11 cellular contexts compared by ENCODE assay signal in the genomic region with DNA sequence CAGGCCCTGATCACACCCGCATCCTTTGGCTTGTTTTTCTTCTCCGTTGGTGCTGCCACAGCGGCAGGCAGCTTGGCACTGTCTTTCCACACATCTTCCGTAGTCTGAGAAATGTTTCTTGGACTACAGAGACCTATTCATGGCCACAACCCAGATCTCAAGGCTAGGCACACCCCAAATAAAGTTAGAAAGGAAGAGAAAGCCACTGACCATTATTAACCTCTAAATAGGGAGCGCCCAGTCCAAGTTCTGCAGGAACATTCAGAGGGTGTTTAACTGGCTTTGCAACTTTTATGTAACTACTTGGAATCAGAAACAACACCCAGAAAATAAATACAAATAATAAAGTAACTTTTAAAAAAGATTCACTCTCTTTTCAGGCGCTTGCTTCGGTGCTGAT.
DNase-seq lines count a peak whose midpoint lies in the region; ATAC-seq, FAIRE-seq and TF ChIP-seq lines count a peak whose summit lies in the region.
"Had no signal": no experiment of that assay in that cellular context is flagged by ENCODE, and none has a peak within 500 bp of the region (broad histone marks: within the 10 kb centered on the region; RNA-seq: fewer than 3 reads in every experiment).

No MANE protein-coding gene starts in this region.

- no peak overlapping the region for H4K91ac ChIP-seq in neuronal stem cell (ENCODE audit: low read depth, low read length, poor library complexity)

- H3K4me1 ChIP-seq in GM23338 (ENCODE audit: insufficient read depth) (no peaks in the 10 kb centered on the region), keratinocyte (ENCODE audit: control insufficient read depth, extremely low read depth, insufficient read depth, low read length) (peaks cover 31% of the 10 kb centered on the region), neuronal stem cell (ENCODE audit: control insufficient read depth in 2 of 2, insufficient read depth in 1 of 2, low read depth in 1 of 2, low read length in 2 of 2) (peaks cover 4 to 7% of the 10 kb centered on the region in 2 donors)
- H3K4me1 ChIP-seq: sigmoid colon had no signal

- no peaks in the 10 kb centered on the region for H3K79me1 ChIP-seq in neuronal stem cell (ENCODE audit: low read depth, low read length)

- FAIRE-seq in keratinocyte (lab: Jason Lieb, UNC), result no peak

- H4K20me1 ChIP-seq in GM23338 (replicated peaks; ENCODE audit: insufficient read depth) (no peaks in the 10 kb centered on the region), keratinocyte (ENCODE audit: control insufficient read depth, extremely low read depth, insufficient read depth, low read length) (no peaks in the 10 kb centered on the region)

- H2BK120ac ChIP-seq in neuronal stem cell (ENCODE audit: low read depth, low read length), result no peak overlapping the region

- no peak for ATAC-seq in GM23338
- no peak for ATAC-seq in HG03521 (IDR thresholded peaks at IDR 0.05; ENCODE audit: unreplicated experiment)
- no peak for ATAC-seq in activated T-cell treated with anti-CD3 and anti-CD28 coated beads, Interleukin-2, amount 50 U/mL, for 72 hours (replicated peaks in 1 of 2)
- no peak for ATAC-seq in GM19397 (IDR thresholded peaks at IDR 0.05; ENCODE audit: unreplicated experiment)

- no CpG with 5 or more reads among the region's 7 CpGs for WGBS in neuronal stem cell (ENCODE audit: extremely low coverage in 2 of 2, insufficient read length in 2 of 2, insufficient replicate concordance in 1 of 2), 2 donors

- no peak overlapping the region for H3K23ac ChIP-seq in neuronal stem cell (ENCODE audit: low read depth, low read length, poor library complexity)

- H3K79me2 ChIP-seq in GM23338 (replicated peaks; ENCODE audit: insufficient read depth) (no peaks in the 10 kb centered on the region), keratinocyte (ENCODE audit: control insufficient read depth, insufficient read depth, low read length) (no peaks in the 10 kb centered on the region)

- no peaks in the 10 kb centered on the region for H3K9me3 ChIP-seq in keratinocyte (ENCODE audit: control insufficient read depth, low read depth, low read length)
- no peaks in the 10 kb centered on the region for H3K9me3 ChIP-seq in neuronal stem cell (replicated peaks in 1 of 2; ENCODE audit: control insufficient read depth in 2 of 2, insufficient read depth in 1 of 2, low read depth in 1 of 2, low read length in 2 of 2)
- H3K9me3 ChIP-seq: sigmoid colon had no signal

- peaks cover 6% of the 10 kb centered on the region for H3K27me3 Mint-ChIP-seq in GM23338 (ENCODE audit: insufficient read depth, low read depth, poor library complexity)
- H3K27me3 Mint-ChIP-seq in activated naive CD8-positive, alpha-beta T cell treated with anti-CD3 and anti-CD28 coated beads for 36 hours, result no peaks in the 10 kb centered on the region
- H3K27me3 Mint-ChIP-seq in activated T-cell treated with anti-CD3 and anti-CD28 coated beads, Interleukin-2, amount 50 U/mL, for 72 hours (ENCODE audit: low read depth), result no peaks in the 10 kb centered on the region

- H2AFZ ChIP-seq in GM23338 (peak overlapping the region; percentile 74; the same call in 1 of the 2 replicates), keratinocyte (ENCODE audit: control insufficient read depth, low read length) (peak overlapping the region; percentile 28), neuronal stem cell (ENCODE audit: low read length) (no peak overlapping the region)

- H3K4me2 ChIP-seq in GM23338 (no peak overlapping the region), keratinocyte (ENCODE audit: control insufficient read depth, extremely low read depth, insufficient read depth, low read depth, low read length) (no peak overlapping the region), neuronal stem cell (ENCODE audit: insufficient read depth, low read length, poor library complexity, severe bottlenecking) (no peak overlapping the region)

- no peak overlapping the region for H3K27ac Mint-ChIP-seq in GM23338
- peak overlapping the region; percentile 55 for H3K27ac Mint-ChIP-seq in activated naive CD8-positive, alpha-beta T cell treated with anti-CD3 and anti-CD28 coated beads for 36 hours
- no peak overlapping the region for H3K27ac Mint-ChIP-seq in activated T-cell treated with anti-CD3 and anti-CD28 coated beads, Interleukin-2, amount 50 U/mL, for 72 hours

- no peak for TF ChIP-seq CTCF in GM23338 (conservative IDR thresholded peaks at IDR 0.05; ENCODE audit: low read depth in 2 of 2)
- no peak for TF ChIP-seq CTCF in keratinocyte (optimal IDR thresholded peaks at IDR 0.05 in 1 of 3, IDR thresholded peaks at IDR 0.05 in 1 of 3, conservative IDR thresholded peaks at IDR 0.05 in 1 of 3; ENCODE audit: extremely low read depth in 1 of 3, insufficient read depth in 2 of 3, low read length in 3 of 3)

- H3K9me2 ChIP-seq in GM23338 (ENCODE audit: insufficient read depth), result peaks cover under 1% of the 10 kb centered on the region; the same call in 1 of the 2 replicates

- no peaks in the 10 kb centered on the region for H3K4me1 Mint-ChIP-seq in GM23338
- H3K4me1 Mint-ChIP-seq in activated naive CD8-positive, alpha-beta T cell treated with anti-CD3 and anti-CD28 coated beads for 36 hours, result peaks cover 74% of the 10 kb centered on the region
- H3K4me1 Mint-ChIP-seq in activated T-cell treated with anti-CD3 and anti-CD28 coated beads, Interleukin-2, amount 50 U/mL, for 72 hours (ENCODE audit: low read depth), result peaks cover 79% of the 10 kb centered on the region

- no peak overlapping the region for H3K9ac ChIP-seq in keratinocyte (ENCODE audit: control insufficient read depth, extremely low read depth, insufficient read depth, low read length)
- no peak overlapping the region for H3K9ac ChIP-seq in neuronal stem cell (ENCODE audit: low read depth, low read length, poor library complexity)

- no peak overlapping the region for H4K8ac ChIP-seq in neuronal stem cell (ENCODE audit: low read depth, low read length)

- H3K9me3 Mint-ChIP-seq in GM23338, result no peaks in the 10 kb centered on the region; the same call in 2 of the 3 replicates
- peaks cover 28% of the 10 kb centered on the region for H3K9me3 Mint-ChIP-seq in activated naive CD8-positive, alpha-beta T cell treated with anti-CD3 and anti-CD28 coated beads for 36 hours
- peaks cover 10 to 11% of the 10 kb centered on the region in 2 donors for H3K9me3 Mint-ChIP-seq in activated T-cell treated with anti-CD3 and anti-CD28 coated beads, Interleukin-2, amount 50 U/mL, for 72 hours

- H3K27ac ChIP-seq in GM23338 (ENCODE audit: low read depth) (no peak overlapping the region), keratinocyte (ENCODE audit: control insufficient read depth, insufficient read depth, low read length) (no peak overlapping the region), skin epidermis (peak overlapping the region in 16 of 21 experiments; percentile 8 to 81 (median 52)), neuronal stem cell (replicated peaks; ENCODE audit: low read length) (no peak overlapping the region)

- no peak overlapping the region for H2BK12ac ChIP-seq in neuronal stem cell (ENCODE audit: low read length)

- no peaks in the 10 kb centered on the region for H3K9me1 ChIP-seq in keratinocyte (ENCODE audit: control insufficient read depth, extremely low read depth, insufficient read depth, low read length)

- H3K4ac ChIP-seq in neuronal stem cell (ENCODE audit: low read length), result no peak overlapping the region

- H3K36me3 ChIP-seq in GM23338 (ENCODE audit: insufficient read depth) (no peaks in the 10 kb centered on the region), keratinocyte (ENCODE audit: control insufficient read depth in 2 of 2, extremely low read depth in 1 of 2, insufficient read depth in 2 of 2, low read length in 2 of 2) (no peaks in the 10 kb centered on the region), neuronal stem cell (replicated peaks in 1 of 2; ENCODE audit: control insufficient read depth in 2 of 2, insufficient read depth in 2 of 2, low read length in 2 of 2) (no peaks in the 10 kb centered on the region)
- H3K36me3 ChIP-seq: sigmoid colon had no signal

- no peak overlapping the region for H3K4me3 Mint-ChIP-seq in GM23338
- H3K4me3 Mint-ChIP-seq in activated naive CD8-positive, alpha-beta T cell treated with anti-CD3 and anti-CD28 coated beads for 36 hours, result no peak overlapping the region
- no peak overlapping the region for H3K4me3 Mint-ChIP-seq in activated T-cell treated with anti-CD3 and anti-CD28 coated beads, Interleukin-2, amount 50 U/mL, for 72 hours

- no peaks in the 10 kb centered on the region; the same call in 2 of the 3 replicates for H3K36me3 Mint-ChIP-seq in GM23338 (ENCODE audit: low read depth)
- H3K36me3 Mint-ChIP-seq in activated naive CD8-positive, alpha-beta T cell treated with anti-CD3 and anti-CD28 coated beads for 36 hours, result peaks cover 85% of the 10 kb centered on the region
- peaks cover 20 to 34% of the 10 kb centered on the region in 2 donors for H3K36me3 Mint-ChIP-seq in activated T-cell treated with anti-CD3 and anti-CD28 coated beads, Interleukin-2, amount 50 U/mL, for 72 hours (ENCODE audit: insufficient read depth in 2 of 2)

- H3K4me3 ChIP-seq in GM23338 (no peak overlapping the region), keratinocyte (ENCODE audit: control insufficient read depth in 2 of 3, extremely low read depth in 1 of 3, insufficient read depth in 2 of 3, low read depth in 1 of 3, low read length in 3 of 3) (no peak overlapping the region), skin epidermis (no peak overlapping the region), neuronal stem cell (ENCODE audit: low read length in 2 of 2) (no peak overlapping the region)
- H3K4me3 ChIP-seq: sigmoid colon had no signal

- DNase-seq in GM23338 (ENCODE audit: low spot score) (no peak), keratinocyte (ENCODE audit: low read depth, low spot score) (no peak), neuronal stem cell (ENCODE audit: low spot score) (no peak)
- no peak for DNase-seq in activated naive CD8-positive, alpha-beta T cell treated with anti-CD3 and anti-CD28 coated beads for 36 hours
- DNase-seq in activated T-cell treated with anti-CD3 and anti-CD28 coated beads, Interleukin-2, amount 50 U/mL, for 72 hours, result no peak
- DNase-seq: DMS153, NCI-H1436 treated with DMSO at 0.1 percent for 48 hours, sigmoid colon had no signal

- no peak overlapping the region for H2BK15ac ChIP-seq in neuronal stem cell (ENCODE audit: low read length)

- dilution Hi-C loops in keratinocyte (cut with MboI; ENCODE audit: extremely low pct_ligation_motif_present, low sequenced_read_pairs), result no loop called here

- H3K14ac ChIP-seq in neuronal stem cell (ENCODE audit: low read length), result no peak overlapping the region

- H2AK5ac ChIP-seq in neuronal stem cell (ENCODE audit: low read depth, low read length), result no peak overlapping the region

- H3F3A ChIP-seq in GM23338 (replicated peaks; ENCODE audit: low read depth), result no peaks in the 10 kb centered on the region

- H2BK5ac ChIP-seq in neuronal stem cell (ENCODE audit: low read length), result no peak overlapping the region

- no peak overlapping the region for H3K18ac ChIP-seq in neuronal stem cell (ENCODE audit: low read length)

- H3K27me3 ChIP-seq in GM23338 (ENCODE audit: insufficient read depth), result no peaks in the 10 kb centered on the region
- H3K27me3 ChIP-seq in keratinocyte (ENCODE audit: control insufficient read depth, extremely low read depth, insufficient read depth, low read length), result no peaks in the 10 kb centered on the region
- no peaks in the 10 kb centered on the region for H3K27me3 ChIP-seq in neuronal stem cell (ENCODE audit: control insufficient read depth in 3 of 3, insufficient read depth in 3 of 3, low read depth in 1 of 3, low read length in 3 of 3)
- H3K27me3 ChIP-seq: sigmoid colon had no signal

Comparison
In these comparisons a context has a peak if more than half of its experiments do, and no peak if none do; other contexts are left out.
1. H3K27ac ChIP-seq: peak in skin epidermis (16 of 21); none in GM23338 (single experiment), keratinocyte (single experiment) and neuronal stem cell (single experiment).